19 cellular contexts compared by ENCODE assay signal in genomic region chr5:79628811-79629210, GRCh38.
"Had no signal": no experiment of that assay in that cellular context is flagged by ENCODE, and none has a peak within 500 bp of the region (broad histone marks: within the 10 kb centered on the region; RNA-seq: fewer than 3 reads in every experiment).

No MANE protein-coding gene starts in this region.

- H3K27me3 Mint-ChIP-seq: activated naive CD8-positive, alpha-beta T cell; naive thymus-derived CD8-positive, alpha-beta T cell had no signal

- H3K27ac Mint-ChIP-seq: activated T-helper 1 cell treated with anti-CD3 and anti-CD28 coated beads, Interleukin-12 subunit alpha, Interleukin-12 subunit beta, Interleukin-2, Interleukin-4 antibody, amounts not matched to agents 30 ng/mL and 10 ng/mL and 1 ng/mL, durations not matched to agents 14 hours and 24 hours and 36 hours had no signal

- ATAC-seq: naive thymus-derived CD8-positive, alpha-beta T cell had no signal

- H3K9me3 ChIP-seq: left ventricle myocardium inferior, neutrophil, thyroid gland had no signal

- H3K9me3 Mint-ChIP-seq: naive thymus-derived CD8-positive, alpha-beta T cell had no signal

- H3K4me3 ChIP-seq: cardiac muscle cell, left ventricle myocardium inferior, SK-N-MC, thyroid gland had no signal

- H3K4me1 ChIP-seq: thyroid gland had no signal

- H3K27ac ChIP-seq: cardiac muscle cell, epithelial cell of prostate, left ventricle myocardium inferior, neutrophil, parathyroid adenoma, SK-N-MC, thyroid gland had no signal

- DNase-seq: activated CD4-positive, alpha-beta T cell treated with anti-CD3 and anti-CD28 coated beads for 48 hours; activated CD4-positive, CD25-positive, alpha-beta regulatory T cell; activated CD8-positive, alpha-beta memory T cell treated with anti-CD3 and anti-CD28 coated beads, Interleukin-2, amount 50 U/mL, for 4 hours; amygdala; foreskin fibroblast; kidney glomerular epithelial cell; left ventricle myocardium inferior; mesenchymal stem cell; naive thymus-derived CD8-positive, alpha-beta T cell; stimulated activated naive CD4-positive, alpha-beta T cell; T-helper 9 cell; thyroid gland had no signal

- H3K4me3 Mint-ChIP-seq: activated naive CD8-positive, alpha-beta T cell; activated T-helper 1 cell treated with anti-CD3 and anti-CD28 coated beads, Interleukin-12 subunit alpha, Interleukin-12 subunit beta, Interleukin-2, Interleukin-4 antibody, amounts not matched to agents 30 ng/mL and 10 ng/mL and 1 ng/mL, durations not matched to agents 14 hours and 24 hours and 36 hours; naive thymus-derived CD8-positive, alpha-beta T cell had no signal

- H3K9ac ChIP-seq: parathyroid adenoma had no signal

- H2AFZ ChIP-seq: parathyroid adenoma had no signal

- H3K27me3 ChIP-seq: cardiac muscle cell, neutrophil, thyroid gland had no signal
